Comparison of ENCODE assay signal across 16 cellular contexts in genomic region chr5:116467444-116467843, GRCh38.
DNase-seq lines count a peak whose midpoint lies in the region; ATAC-seq and TF ChIP-seq lines count a peak whose summit lies in the region.
"Had no signal": no experiment of that assay in that cellular context is flagged by ENCODE, and none has a peak within 500 bp of the region (broad histone marks: within the 10 kb centered on the region; RNA-seq: fewer than 3 reads in every experiment).

No MANE protein-coding gene starts in this region.

- no peaks in the 10 kb centered on the region for H4K20me1 ChIP-seq in BLaER1

- peak overlapping the region; percentile 68 for H3K4me2 ChIP-seq in BLaER1

- peak overlapping the region; percentile 5; the same call in 1 of the 2 replicates for H3K4me3 ChIP-seq in BLaER1
- H3K4me3 ChIP-seq: GM12878 had no signal

- H3K9me3 ChIP-seq in BLaER1, result peaks cover 19% of the 10 kb centered on the region

- no peaks in the 10 kb centered on the region for H3K36me3 Mint-ChIP-seq in glutamatergic neuron (ENCODE audit: unreplicated experiment)
- H3K36me3 Mint-ChIP-seq in immature natural killer cell, result peaks cover 4 to 11% (median 8%) of the 10 kb centered on the region in 3 donors

- H3K4me1 ChIP-seq in BLaER1, result peaks cover 50% of the 10 kb centered on the region

- H3K9me3 Mint-ChIP-seq in glutamatergic neuron (ENCODE audit: unreplicated experiment) (peaks cover 7% of the 10 kb centered on the region), immature natural killer cell (peaks cover 0 to 9% (median 0%) of the 10 kb centered on the region in 6 donors)

- no peaks in the 10 kb centered on the region for H3K27me3 Mint-ChIP-seq in glutamatergic neuron (ENCODE audit: unreplicated experiment)
- peaks cover 0 to 2% (median 0%) of the 10 kb centered on the region in 3 donors for H3K27me3 Mint-ChIP-seq in immature natural killer cell (ENCODE audit: low read depth in 3 of 3)
- H3K27me3 Mint-ChIP-seq: CD4-positive, alpha-beta T cell had no signal

- no peaks in the 10 kb centered on the region for H3K27me3 ChIP-seq in BLaER1

- H3K36me3 ChIP-seq in BLaER1, result no peaks in the 10 kb centered on the region

- H3K9ac ChIP-seq in BLaER1, result peak overlapping the region; percentile 43; the same call in 1 of the 2 replicates

- H3K4me3 Mint-ChIP-seq in glutamatergic neuron (ENCODE audit: unreplicated experiment) (no peak overlapping the region), immature natural killer cell (no peak overlapping the region)
- H3K4me3 Mint-ChIP-seq: CD4-positive, alpha-beta T cell; HFFc6 had no signal

- DNase-seq in caudate nucleus (lab: John Stamatoyannopoulos, UW), result no peak
- no peak for DNase-seq in glutamatergic neuron
- DNase-seq in sciatic nerve (ENCODE audit: low spot score), result no peak
- DNase-seq in immature natural killer cell, result no peak
- DNase-seq in iPS-NIHi11 (ENCODE audit: low spot score), result no peak
- no peak for DNase-seq in NCI-H187 (lab: John Stamatoyannopoulos, UW)
- DNase-seq: CD4-positive, alpha-beta T cell; DMS79; GOT3; HCEC 1CT; HFFc6; IMR-90 had no signal

- ATAC-seq in sciatic nerve (peak; percentile 26), HG02588 (IDR thresholded peaks at IDR 0.05; ENCODE audit: unreplicated experiment) (no peak)
- ATAC-seq: GM12878 had no signal

- H3K4me1 Mint-ChIP-seq in glutamatergic neuron (ENCODE audit: low read depth, unreplicated experiment), result peaks cover 17% of the 10 kb centered on the region
- H3K4me1 Mint-ChIP-seq in immature natural killer cell, result no peaks in the 10 kb centered on the region

- H3K27ac ChIP-seq in BLaER1 (peak overlapping the region; percentile 80), caudate nucleus (ENCODE audit: low read depth, low read length) (peak overlapping the region; percentile 34)
- H3K27ac ChIP-seq: 22Rv1 had no signal

- no peak for TF ChIP-seq CTCF in glutamatergic neuron (IDR thresholded peaks at IDR 0.05; ENCODE audit: partially characterized antibody, unreplicated experiment)

- peak overlapping the region; percentile 63 for H3K27ac Mint-ChIP-seq in glutamatergic neuron (ENCODE audit: unreplicated experiment)
- no peak overlapping the region for H3K27ac Mint-ChIP-seq in immature natural killer cell
- H3K27ac Mint-ChIP-seq: CD4-positive, alpha-beta T cell; HFFc6 had no signal

- intact Hi-C loops in sciatic nerve (cut with DNase I), result no loop called here
